7 cellular contexts compared by ENCODE assay signal in genomic region chr11:31697049-31697448, GRCh38.
DNase-seq lines count a peak whose midpoint lies in the region; ATAC-seq and TF ChIP-seq lines count a peak whose summit lies in the region.
"Not testable (repeated sequence)": the region's sequence is repeated elsewhere in the genome, so short reads cannot be mapped to it uniquely, and the experiment has no call there.

No MANE protein-coding gene starts in this region.

- peak; percentile 79 for ATAC-seq in GM18505 (IDR thresholded peaks at IDR 0.05; ENCODE audit: unreplicated experiment)
- ATAC-seq in GM19025 (IDR thresholded peaks at IDR 0.05; ENCODE audit: low read depth, unreplicated experiment): peak; percentile 86
- peak; percentile 100 for ATAC-seq in GM21723 (IDR thresholded peaks at IDR 0.05; ENCODE audit: unreplicated experiment)
- ATAC-seq in HG02852 (IDR thresholded peaks at IDR 0.05; ENCODE audit: unreplicated experiment): peak; percentile 100
- peak; percentile 98 for ATAC-seq in HG03103 (IDR thresholded peaks at IDR 0.05; ENCODE audit: low read depth, unreplicated experiment)
- ATAC-seq in HG03469 (IDR thresholded peaks at IDR 0.05; ENCODE audit: unreplicated experiment): peak; percentile 95

- not testable (repeated sequence) for TF ChIP-seq CTCF in GM20000 (IDR thresholded peaks at IDR 0.05; ENCODE audit: extremely low read depth, missing control alignments)

- TF ChIP-seq POLR2A in GM18505 (IDR thresholded peaks at IDR 0.05; ENCODE audit: borderline replicate concordance, extremely low read depth, insufficient read depth, insufficient read length): not testable (repeated sequence)

- DNase-seq in GM20000 (ENCODE audit: low spot score): peak; percentile 16

Comparison
In these comparisons a context has a peak if more than half of its experiments do, and no peak if none do; other contexts are left out.
1. Peak in every context shown above with its lines: DNase-seq and ATAC-seq.